In genomic region chr17:75753514-75754377, GRCh38 we compare ENCODE assay signal across 9 cellular contexts. TPM values are rescaled to one million over a fixed set of nuclear protein-coding genes. Genes with fewer than 3 reads are reported as not detected.
DNase-seq lines count a peak whose midpoint lies in the region; ATAC-seq, FAIRE-seq and TF ChIP-seq lines count a peak whose summit lies in the region.
"Had no signal": no experiment of that assay in that cellular context is flagged by ENCODE, and none has a peak within 500 bp of the region (broad histone marks: within the 10 kb centered on the region; RNA-seq: fewer than 3 reads in every experiment).

No MANE protein-coding gene starts in this region.

- intact Hi-C loops in esophagus squamous epithelium (cut with DNase I) = loop anchor here (5.0 to 10.0 kb wide), 3 partner anchors 81 to 249 kb away; partner anchors contain the start of gene SMIM5

- peaks cover 12 to 100% (median 46%) of the 10 kb centered on the region in 3 donors for H3K36me3 ChIP-seq in esophagus squamous epithelium

- TF ChIP-seq POLR2A in esophagus squamous epithelium (IDR thresholded peaks at IDR 0.05) = no peak

- FAIRE-seq in RCC 7860 (lab: Jason Lieb, UNC) = no peak

- peak overlapping the region in 2 of 4 donors; percentile 41 to 70 for H3K27ac ChIP-seq in esophagus squamous epithelium

- H3K27ac Mint-ChIP-seq in activated CD8-positive, alpha-beta memory T cell treated with anti-CD3 and anti-CD28 coated beads, Interleukin-2, amount 10 ng/mL, durations not matched to agents 7 days and 5 days = peak overlapping the region; percentile 15
- H3K27ac Mint-ChIP-seq in naive thymus-derived CD8-positive, alpha-beta T cell = peak overlapping the region in 4 of 10 donors; percentile 29 to 96 (median 68)

- ATAC-seq in GM21723 (IDR thresholded peaks at IDR 0.05; ENCODE audit: unreplicated experiment) = peak; percentile 68
- ATAC-seq in activated CD8-positive, alpha-beta memory T cell treated with anti-CD3 and anti-CD28 coated beads, Interleukin-2, amount 10 ng/mL, durations not matched to agents 7 days and 5 days = peak; percentile 90
- peak; percentile 87 to 93 for ATAC-seq in naive thymus-derived CD8-positive, alpha-beta T cell
- peak; percentile 80 for ATAC-seq in stimulated activated naive CD8-positive, alpha-beta T cell treated with anti-CD3 and anti-CD28 coated beads, Interleukin-15, Interleukin-2, amounts not matched to agents 100 U/mL and 50 U/mL, for 24 hours
- ATAC-seq: Panc1 had no signal

- peaks cover 17% of the 10 kb centered on the region for H3K4me1 Mint-ChIP-seq in activated CD8-positive, alpha-beta memory T cell treated with anti-CD3 and anti-CD28 coated beads, Interleukin-2, amount 10 ng/mL, durations not matched to agents 7 days and 5 days
- peaks cover 10 to 16% (median 15%) of the 10 kb centered on the region in 4 donors for H3K4me1 Mint-ChIP-seq in naive thymus-derived CD8-positive, alpha-beta T cell

- no peaks in the 10 kb centered on the region for H3K36me3 Mint-ChIP-seq in activated CD8-positive, alpha-beta memory T cell treated with anti-CD3 and anti-CD28 coated beads, Interleukin-2, amount 10 ng/mL, durations not matched to agents 7 days and 5 days
- no peaks in the 10 kb centered on the region for H3K36me3 Mint-ChIP-seq in naive thymus-derived CD8-positive, alpha-beta T cell

- CTCF ChIA-PET in activated CD8-positive, alpha-beta memory T cell treated with anti-CD3 and anti-CD28 coated beads, Interleukin-2, amount 10 ng/mL, durations not matched to agents 7 days and 5 days (lab: Charles Lee) = interaction anchor here (0.5 to 12.8 kb wide), 83 partner anchors 9 to 555 kb away, joined by 3 to 428 read pairs (median 5); partner anchors contain the start of genes CDK3, GALK1, ITGB4 and RECQL5

- H3K27me3 ChIP-seq in esophagus squamous epithelium = no peaks in the 10 kb centered on the region

- no peaks in the 10 kb centered on the region for H3K9me3 Mint-ChIP-seq in activated CD8-positive, alpha-beta memory T cell treated with anti-CD3 and anti-CD28 coated beads, Interleukin-2, amount 10 ng/mL, durations not matched to agents 7 days and 5 days (ENCODE audit: low read depth)
- no peaks in the 10 kb centered on the region for H3K9me3 Mint-ChIP-seq in naive thymus-derived CD8-positive, alpha-beta T cell

- WGBS in esophagus squamous epithelium, 2 donors = 60% methylated on average over 1 of the region's 76 CpGs; no CpG with 5 or more reads in 1 of the 2 donors

- peak overlapping the region; percentile 53 for H3K4me3 Mint-ChIP-seq in activated CD8-positive, alpha-beta memory T cell treated with anti-CD3 and anti-CD28 coated beads, Interleukin-2, amount 10 ng/mL, durations not matched to agents 7 days and 5 days
- peak overlapping the region; percentile 54 to 75 (median 62) for H3K4me3 Mint-ChIP-seq in naive thymus-derived CD8-positive, alpha-beta T cell

- TF ChIP-seq CTCF in esophagus squamous epithelium (IDR thresholded peaks at IDR 0.05) = peak; percentile 11 to 50 (median 26)

- DNase-seq in COLO829 (ENCODE audit: low spot score) (peak; percentile 51), NCI-H510A treated with DMSO at 0.1 percent for 48 hours (lab: John Stamatoyannopoulos, UW) (peak; percentile 47), esophagus squamous epithelium (lab: John Stamatoyannopoulos, UW) (no peak), RCC 7860 (ENCODE audit: low spot score) (no peak)
- DNase-seq in activated CD8-positive, alpha-beta memory T cell treated with anti-CD3 and anti-CD28 coated beads, Interleukin-2, amount 10 ng/mL, durations not matched to agents 7 days and 5 days = peak; percentile 81
- DNase-seq in naive thymus-derived CD8-positive, alpha-beta T cell = peak; percentile 61 to 85 (median 74)
- DNase-seq in stimulated activated naive CD8-positive, alpha-beta T cell treated with anti-CD3 and anti-CD28 coated beads, Interleukin-15, Interleukin-2, amounts not matched to agents 100 U/mL and 50 U/mL, for 24 hours = peak; percentile 82

- no peaks in the 10 kb centered on the region for H3K9me3 ChIP-seq in esophagus squamous epithelium

- peaks cover 12 to 47% (median 12%) of the 10 kb centered on the region in 3 donors for H3K4me1 ChIP-seq in esophagus squamous epithelium

- POLR2A ChIA-PET in naive thymus-derived CD8-positive, alpha-beta T cell (lab: Charles Lee) = interaction anchor here (0.7 to 28.6 kb wide), 26 partner anchors 10 to 491 kb away, joined by 3 to 596 read pairs (median 6); partner anchors contain the start of genes GALK1, RECQL5, SAP30BP and SMIM5

- H3K4me3 ChIP-seq in esophagus squamous epithelium = peak overlapping the region; percentile 4 to 66 (median 40)

- no peaks in the 10 kb centered on the region for H3K27me3 Mint-ChIP-seq in activated CD8-positive, alpha-beta memory T cell treated with anti-CD3 and anti-CD28 coated beads, Interleukin-2, amount 10 ng/mL, durations not matched to agents 7 days and 5 days
- H3K27me3 Mint-ChIP-seq in naive thymus-derived CD8-positive, alpha-beta T cell = no peaks in the 10 kb centered on the region

RNA-seq across cellular contexts. Expression of gene GALK1, which starts 11.2 kb away (rescaled TPM):
- total RNA-seq in activated CD8-positive, alpha-beta memory T cell treated with anti-CD3 and anti-CD28 coated beads, Interleukin-2, amount 10 ng/mL, durations not matched to agents 7 days and 5 days = 10 to 100 TPM; 46.1 to 53.7 TPM
- total RNA-seq in esophagus squamous epithelium = 10 to 100 TPM; 16.4 to 30.9 (median 20.2) TPM
- 10 to 100 TPM; 14.8 to 18.0 TPM for total RNA-seq in naive thymus-derived CD8-positive, alpha-beta T cell
- polyA plus RNA-seq in naive thymus-derived CD8-positive, alpha-beta T cell = 10 to 100 TPM in 2 of 3 donors, 1 to 10 TPM in 1; 9.5 to 14.4 (median 13.9) TPM

RNA-seq across cellular contexts. Expression of gene UNK, which starts 30.9 kb away (rescaled TPM):
- total RNA-seq in activated CD8-positive, alpha-beta memory T cell treated with anti-CD3 and anti-CD28 coated beads, Interleukin-2, amount 10 ng/mL, durations not matched to agents 7 days and 5 days = 10 to 100 TPM; 32.8 to 33.1 TPM
- total RNA-seq in esophagus squamous epithelium = 10 to 100 TPM; 14.8 to 27.3 (median 20.4) TPM
- 10 to 100 TPM; 55.6 to 57.7 TPM for total RNA-seq in naive thymus-derived CD8-positive, alpha-beta T cell
- 10 to 100 TPM; 24.4 to 26.9 (median 26.2) TPM for polyA plus RNA-seq in naive thymus-derived CD8-positive, alpha-beta T cell

RNA-seq across cellular contexts. Expression of gene ITGB4, which starts 32.5 kb away (rescaled TPM):
- 1 to 10 TPM; 1.0 to 1.1 TPM for total RNA-seq in activated CD8-positive, alpha-beta memory T cell treated with anti-CD3 and anti-CD28 coated beads, Interleukin-2, amount 10 ng/mL, durations not matched to agents 7 days and 5 days
- 100 to 1,000 TPM in 1 of 4 donors, 10 to 100 TPM in 3; 60.6 to 115 (median 82.3) TPM for total RNA-seq in esophagus squamous epithelium
- 1 to 10 TPM; 1.5 to 2.4 TPM for total RNA-seq in naive thymus-derived CD8-positive, alpha-beta T cell
- 1 to 10 TPM in 2 of 3 donors, under 1 TPM in 1; 0.35 to 1.9 (median 1.4) TPM for polyA plus RNA-seq in naive thymus-derived CD8-positive, alpha-beta T cell

Comparison
In these comparisons a context has a peak if more than half of its experiments do, and no peak if none do; other contexts are left out.
1. DNase-seq: peak in COLO829 (single experiment), NCI-H510A treated with DMSO at 0.1 percent for 48 hours (single experiment), activated CD8-positive, alpha-beta memory T cell treated with anti-CD3 and anti-CD28 coated beads, Interleukin-2, amount 10 ng/mL, durations not matched to agents 7 days and 5 days (single experiment), naive thymus-derived CD8-positive, alpha-beta T cell (10 of 10) and stimulated activated naive CD8-positive, alpha-beta T cell treated with anti-CD3 and anti-CD28 coated beads, Interleukin-15, Interleukin-2, amounts not matched to agents 100 U/mL and 50 U/mL, for 24 hours (single experiment); none in esophagus squamous epithelium (single experiment) and RCC 7860 (single experiment).
2. RNA of gene ITGB4, which starts 32.5 kb away (total RNA-seq): 60.6 to 115 TPM in esophagus squamous epithelium; 1.5 to 2.4 TPM in naive thymus-derived CD8-positive, alpha-beta T cell and 1.0 to 1.1 TPM in activated CD8-positive, alpha-beta memory T cell treated with anti-CD3 and anti-CD28 coated beads, Interleukin-2, amount 10 ng/mL, durations not matched to agents 7 days and 5 days; every median in the first group is over 10 times any median in the second.
3. Peak in every context shown above with its lines, with median percentiles within 50 percentile points of each other: ATAC-seq.